In genomic region chr2:227148106-227148505, GRCh38 we compare ENCODE assay signal across 32 cellular contexts. TPM values are rescaled to one million over a fixed set of nuclear protein-coding genes. Genes with fewer than 3 reads are reported as not detected.
"Had no signal": no experiment of that assay in that cellular context is flagged by ENCODE, and none has a peak within 500 bp of the region (broad histone marks: within the 10 kb centered on the region; RNA-seq: fewer than 3 reads in every experiment).

No MANE protein-coding gene starts in this region.

- H3K9me3 ChIP-seq: ascending aorta, esophagus muscularis mucosa, gastrocnemius medialis had no signal

- H3K27ac Mint-ChIP-seq: activated CD4-positive, alpha-beta memory T cell treated with anti-CD3 and anti-CD28 coated beads for 36 hours; activated CD4-positive, alpha-beta T cell treated with anti-CD3 and anti-CD28 coated beads for 36 hours; activated CD4-positive, alpha-beta T cell treated with anti-CD3 and anti-CD28 coated beads, Interleukin-2, amount 10 ng/mL, durations not matched to agents 24 days and 14 days; activated naive CD4-positive, alpha-beta T cell treated with anti-CD3 and anti-CD28 coated beads, Interleukin-2, amount 10 ng/mL, durations not matched to agents 7 days and 5 days; activated naive CD4-positive, alpha-beta T cell treated with anti-CD3 and anti-CD28 coated beads, Interleukin-2, amount 50 U/mL, for 72 hours; activated naive CD8-positive, alpha-beta T cell treated with anti-CD3 and anti-CD28 coated beads, Interleukin-2, amount 10 ng/mL, durations not matched to agents 7 days and 5 days; activated T-cell treated with anti-CD3 and anti-CD28 coated beads, Interleukin-2, amount 50 U/mL, for 24 hours; activated T-cell treated with anti-CD3 and anti-CD28 coated beads, Interleukin-2, amount 50 U/mL, for 72 hours; dendritic cell treated with granulocyte-macrophage colony-stimulating factor and Interleukin-4, amounts not matched to agents 40 ng/mL and 50 ng/mL, for 4 days; T-helper 2 cell treated with Interferon-gamma antibody and Interleukin-4, amounts not matched to agents 5 μg/mL and 100 μg/mL, for 36 hours had no signal

- H3K27ac ChIP-seq: ascending aorta, brain microvascular endothelial cell, coronary artery, dorsolateral prefrontal cortex, esophagus muscularis mucosa, foreskin keratinocyte, gastrocnemius medialis, WERI-Rb-1 had no signal

- H3K36me3 Mint-ChIP-seq: activated CD4-positive, alpha-beta memory T cell treated with anti-CD3 and anti-CD28 coated beads for 36 hours; activated naive CD4-positive, alpha-beta T cell treated with anti-CD3 and anti-CD28 coated beads, Interleukin-2, amount 10 ng/mL, durations not matched to agents 7 days and 5 days; activated naive CD4-positive, alpha-beta T cell treated with anti-CD3 and anti-CD28 coated beads, Interleukin-2, amount 50 U/mL, for 72 hours; activated naive CD8-positive, alpha-beta T cell treated with anti-CD3 and anti-CD28 coated beads, Interleukin-2, amount 10 ng/mL, durations not matched to agents 7 days and 5 days had no signal

- H3K36me3 ChIP-seq: ascending aorta, brain microvascular endothelial cell, esophagus muscularis mucosa, heart left ventricle, WERI-Rb-1 had no signal

- DNase-seq: activated CD4-positive, alpha-beta memory T cell treated with anti-CD3 and anti-CD28 coated beads for 36 hours; activated CD4-positive, alpha-beta T cell treated with anti-CD3 and anti-CD28 coated beads for 36 hours; activated CD4-positive, alpha-beta T cell treated with anti-CD3 and anti-CD28 coated beads, Interleukin-2, amount 10 ng/mL, durations not matched to agents 24 days and 14 days; activated CD4-positive, CD25-positive, alpha-beta regulatory T cell; activated CD4-positive, CD25-positive, alpha-beta regulatory T cell treated with anti-CD3 and anti-CD28 coated beads, Interleukin-2, amount 50 U/mL, for 72 hours; activated CD8-positive, alpha-beta memory T cell treated with anti-CD3 and anti-CD28 coated beads, Interleukin-2, amount 50 U/mL, for 48 hours; activated gamma-delta T cell; activated naive CD4-positive, alpha-beta T cell; activated naive CD4-positive, alpha-beta T cell treated with anti-CD3 and anti-CD28 coated beads, Interleukin-2, amount 10 ng/mL, durations not matched to agents 7 days and 5 days; activated naive CD8-positive, alpha-beta T cell treated with anti-CD3 and anti-CD28 coated beads, Interleukin-2, amount 10 ng/mL, durations not matched to agents 7 days and 5 days; activated T-cell treated with anti-CD3 and anti-CD28 coated beads for 4 hours; activated T-cell treated with anti-CD3 and anti-CD28 coated beads, Interleukin-2, amount 50 U/mL, for 24 hours; activated T-cell treated with anti-CD3 and anti-CD28 coated beads, Interleukin-2, amount 50 U/mL, for 72 hours; brain microvascular endothelial cell; dorsolateral prefrontal cortex; effector memory CD4-positive, alpha-beta T cell; erythroblast; foreskin keratinocyte; gastrocnemius medialis; glutamatergic neuron; heart left ventricle; hypothalamus; T1000; WERI-Rb-1 had no signal

- FAIRE-seq: bronchial epithelial cell had no signal

- ATAC-seq: activated CD4-positive, alpha-beta T cell treated with anti-CD3 and anti-CD28 coated beads for 36 hours; activated naive CD4-positive, alpha-beta T cell treated with anti-CD3 and anti-CD28 coated beads, Interleukin-2, amount 50 U/mL, for 72 hours; activated T-cell treated with anti-CD3 and anti-CD28 coated beads, Interleukin-2, amount 50 U/mL, for 72 hours; foreskin keratinocyte; gastrocnemius medialis; heart left ventricle had no signal

- H3K9me3 Mint-ChIP-seq: activated naive CD4-positive, alpha-beta T cell treated with anti-CD3 and anti-CD28 coated beads, Interleukin-2, amount 10 ng/mL, durations not matched to agents 7 days and 5 days; activated T-cell treated with anti-CD3 and anti-CD28 coated beads, Interleukin-2, amount 50 U/mL, for 72 hours; central memory CD8-positive, alpha-beta T cell; dendritic cell treated with granulocyte-macrophage colony-stimulating factor and Interleukin-4, amounts not matched to agents 40 ng/mL and 50 ng/mL, for 4 days; T-helper 2 cell treated with Interferon-gamma antibody and Interleukin-4, amounts not matched to agents 5 μg/mL and 100 μg/mL, for 36 hours had no signal

- H3K4me3 ChIP-seq: ascending aorta, coronary artery, dorsolateral prefrontal cortex, esophagus muscularis mucosa, gastrocnemius medialis, heart left ventricle had no signal

- H3K4me3 Mint-ChIP-seq: activated CD4-positive, alpha-beta memory T cell treated with anti-CD3 and anti-CD28 coated beads for 36 hours; activated CD4-positive, alpha-beta T cell treated with anti-CD3 and anti-CD28 coated beads for 36 hours; activated CD4-positive, alpha-beta T cell treated with anti-CD3 and anti-CD28 coated beads, Interleukin-2, amount 10 ng/mL, durations not matched to agents 24 days and 14 days; activated naive CD4-positive, alpha-beta T cell treated with anti-CD3 and anti-CD28 coated beads, Interleukin-2, amount 10 ng/mL, durations not matched to agents 7 days and 5 days; activated naive CD8-positive, alpha-beta T cell treated with anti-CD3 and anti-CD28 coated beads, Interleukin-2, amount 10 ng/mL, durations not matched to agents 7 days and 5 days; activated T-cell treated with anti-CD3 and anti-CD28 coated beads, Interleukin-2, amount 50 U/mL, for 24 hours; activated T-cell treated with anti-CD3 and anti-CD28 coated beads, Interleukin-2, amount 50 U/mL, for 72 hours; central memory CD8-positive, alpha-beta T cell; dendritic cell treated with granulocyte-macrophage colony-stimulating factor and Interleukin-4, amounts not matched to agents 40 ng/mL and 50 ng/mL, for 4 days; T-helper 2 cell treated with Interferon-gamma antibody and Interleukin-4, amounts not matched to agents 5 μg/mL and 100 μg/mL, for 36 hours had no signal

- H3K4me1 ChIP-seq: ascending aorta, esophagus muscularis mucosa, foreskin keratinocyte had no signal

- H3K27me3 ChIP-seq: ascending aorta, brain microvascular endothelial cell, esophagus muscularis mucosa, foreskin keratinocyte, gastrocnemius medialis, heart left ventricle had no signal

- H3K4me1 Mint-ChIP-seq: activated CD4-positive, alpha-beta T cell treated with anti-CD3 and anti-CD28 coated beads for 36 hours; activated CD4-positive, alpha-beta T cell treated with anti-CD3 and anti-CD28 coated beads, Interleukin-2, amount 10 ng/mL, durations not matched to agents 24 days and 14 days; activated naive CD4-positive, alpha-beta T cell treated with anti-CD3 and anti-CD28 coated beads, Interleukin-2, amount 10 ng/mL, durations not matched to agents 7 days and 5 days; activated naive CD8-positive, alpha-beta T cell treated with anti-CD3 and anti-CD28 coated beads, Interleukin-2, amount 10 ng/mL, durations not matched to agents 7 days and 5 days; central memory CD8-positive, alpha-beta T cell had no signal

RNA-seq across cellular contexts. Expression of gene COL4A4, which starts 15.9 kb away (rescaled TPM):
- total RNA-seq: activated CD4-positive, alpha-beta memory T cell treated with anti-CD3 and anti-CD28 coated beads for 36 hours; activated CD4-positive, alpha-beta T cell treated with anti-CD3 and anti-CD28 coated beads for 36 hours; activated CD4-positive, alpha-beta T cell treated with anti-CD3 and anti-CD28 coated beads, Interleukin-2, amount 10 ng/mL, durations not matched to agents 24 days and 14 days; activated naive CD4-positive, alpha-beta T cell treated with anti-CD3 and anti-CD28 coated beads, Interleukin-2, amount 50 U/mL, for 72 hours; activated naive CD8-positive, alpha-beta T cell treated with anti-CD3 and anti-CD28 coated beads, Interleukin-2, amount 10 ng/mL, durations not matched to agents 7 days and 5 days had no signal

RNA-seq across cellular contexts. Expression of gene COL4A3, which starts 16.3 kb away (rescaled TPM):
- total RNA-seq: activated CD4-positive, alpha-beta memory T cell treated with anti-CD3 and anti-CD28 coated beads for 36 hours; activated CD4-positive, alpha-beta T cell treated with anti-CD3 and anti-CD28 coated beads for 36 hours; activated CD4-positive, alpha-beta T cell treated with anti-CD3 and anti-CD28 coated beads, Interleukin-2, amount 10 ng/mL, durations not matched to agents 24 days and 14 days; activated naive CD4-positive, alpha-beta T cell treated with anti-CD3 and anti-CD28 coated beads, Interleukin-2, amount 50 U/mL, for 72 hours; activated naive CD8-positive, alpha-beta T cell treated with anti-CD3 and anti-CD28 coated beads, Interleukin-2, amount 10 ng/mL, durations not matched to agents 7 days and 5 days had no signal
